ENCODE assay signal across 1 cellular context in genomic region chr6:69812746-69813427, GRCh38.
TF ChIP-seq lines count a peak whose summit lies in the region.

No MANE protein-coding gene starts in this region.

TF ChIP-seq in K562, 482 proteins besides CTCF, POLR2A, EP300 and RAD21 (continued from another document):
- TF ChIP-seq ZBTB34 (CRISPR knock-in tag; IDR thresholded peaks at IDR 0.05): no peak
- TF ChIP-seq KLF6 (CRISPR knock-in tag; IDR thresholded peaks at IDR 0.05; ENCODE audit: borderline replicate concordance): no peak
- no peak for TF ChIP-seq PYGO2 (tag; IDR thresholded peaks at IDR 0.05)
